In the genomic region with DNA sequence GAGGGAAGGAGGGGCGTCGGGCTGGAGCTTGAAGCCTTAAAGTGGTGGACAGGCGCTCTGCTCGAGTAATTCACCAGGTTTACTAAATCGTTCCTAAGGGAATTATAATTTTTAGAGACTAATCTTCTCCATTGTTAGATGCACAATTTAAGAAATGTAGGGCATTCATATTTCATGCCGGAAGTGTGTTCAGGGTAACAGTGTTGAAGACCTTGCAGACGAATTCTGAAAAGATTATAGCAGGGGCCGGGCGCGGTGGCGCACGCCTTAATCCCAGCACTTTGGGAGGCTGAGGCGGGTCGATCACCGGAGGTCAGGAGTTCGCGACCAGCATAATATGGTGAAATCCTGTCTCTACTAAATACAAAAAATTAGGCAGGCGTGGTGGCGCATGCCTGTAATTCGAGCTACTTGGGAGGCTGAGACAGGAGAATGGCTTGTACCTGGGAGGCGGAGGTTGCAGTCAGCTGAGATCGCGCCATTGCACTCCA, we compare ENCODE assay signal across 8 cellular contexts. TPM values are rescaled to one million over a fixed set of nuclear protein-coding genes. Genes with fewer than 3 reads are reported as not detected.
DNase-seq lines count a peak whose midpoint lies in the region; ATAC-seq, FAIRE-seq and TF ChIP-seq lines count a peak whose summit lies in the region.

No MANE protein-coding gene starts in this region.

- H3K36me3 Mint-ChIP-seq in T-helper 17 cell (ENCODE audit: low read depth) = peaks cover 4% of the 10 kb centered on the region

- intact Hi-C loops in left ventricle myocardium inferior (cut with micrococcal nuclease) = no loop called here

- peak overlapping the region; percentile 32 to 91; a peak in 4 of 6 replicates for H3K27ac ChIP-seq in A549
- H3K27ac ChIP-seq in left ventricle myocardium inferior (replicated peaks) = peak overlapping the region; percentile 86
- peak overlapping the region; percentile 75 for H3K27ac ChIP-seq in subcutaneous abdominal adipose tissue (ENCODE audit: low read depth, low read length)

- FAIRE-seq in A549 (lab: Jason Lieb, UNC) = peak; percentile 97

- H3K4me1 ChIP-seq in A549 = peaks cover 12% of the 10 kb centered on the region
- peaks cover 60% of the 10 kb centered on the region for H3K4me1 ChIP-seq in left ventricle myocardium inferior
- H3K4me1 ChIP-seq in subcutaneous abdominal adipose tissue (ENCODE audit: control insufficient read depth in 5 of 5, insufficient read depth in 5 of 5, low read length in 5 of 5) = peaks cover 0 to 32% (median 26%) of the 10 kb centered on the region in 5 donors

- H3K9me3 ChIP-seq in A549 = peaks cover 2% of the 10 kb centered on the region; the same call in 1 of the 3 replicates
- no peaks in the 10 kb centered on the region for H3K9me3 ChIP-seq in T-helper 17 cell (ENCODE audit: control insufficient read depth, low read length, poor library complexity, severe bottlenecking)
- H3K9me3 ChIP-seq in left ventricle myocardium inferior (replicated peaks) = no peaks in the 10 kb centered on the region
- H3K9me3 ChIP-seq in subcutaneous abdominal adipose tissue (ENCODE audit: control insufficient read depth in 5 of 5, low read length in 5 of 5) = no peaks in the 10 kb centered on the region

- TF ChIP-seq CTCF in A549 (IDR thresholded peaks at IDR 0.05) (no peak), left ventricle myocardium inferior (IDR thresholded peaks at IDR 0.05; ENCODE audit: borderline replicate concordance) (no peak)

- H3K27me3 ChIP-seq in left ventricle myocardium inferior (ENCODE audit: low read depth) (no peaks in the 10 kb centered on the region), subcutaneous abdominal adipose tissue (ENCODE audit: control insufficient read depth in 5 of 5, insufficient read depth in 4 of 5, low read length in 5 of 5) (no peaks in the 10 kb centered on the region)

- H3K36me3 ChIP-seq in left ventricle myocardium inferior (peaks cover 22% of the 10 kb centered on the region), subcutaneous abdominal adipose tissue (ENCODE audit: control insufficient read depth in 5 of 5, insufficient read depth in 5 of 5, low read length in 5 of 5) (peaks cover 9 to 29% (median 17%) of the 10 kb centered on the region in 5 donors)

- TF ChIP-seq POLR2A in A549 (IDR thresholded peaks at IDR 0.05; ENCODE audit: low read length) = no peak

- WGBS in A549 (ENCODE audit: missing lambda C conversion rate) = 65% methylated on average over 23 of the region's 23 CpGs

- H3K4me3 Mint-ChIP-seq in T-helper 17 cell = peak overlapping the region; percentile 92

- peak; percentile 11 to 27; a peak in 4 of 6 replicates for ATAC-seq in A549
- peak; percentile 4 for ATAC-seq in GM19463 (IDR thresholded peaks at IDR 0.05; ENCODE audit: unreplicated experiment)
- peak; percentile 27 for ATAC-seq in T-helper 17 cell
- no peak for ATAC-seq in GM21717 (IDR thresholded peaks at IDR 0.05; ENCODE audit: unreplicated experiment)
- ATAC-seq in GM18520 (IDR thresholded peaks at IDR 0.05; ENCODE audit: unreplicated experiment) = no peak

- no peak for TF ChIP-seq EP300 in A549 (IDR thresholded peaks at IDR 0.05)

- POLR2A ChIA-PET in A549 (lab: Yijun Ruan, JAX) = interaction anchor here (0.6 to 1.8 kb wide), 16 partner anchors 8 to 701 kb away, joined by 3 to 22 read pairs (median 4); partner anchors contain the start of genes BNIP2 and GCNT3

- no peaks in the 10 kb centered on the region for H3K27me3 Mint-ChIP-seq in T-helper 17 cell

- peak overlapping the region in 1 of 5 donors; percentile 95 for H3K9ac ChIP-seq in subcutaneous abdominal adipose tissue (ENCODE audit: low read length in 5 of 5)

- peaks cover 10% of the 10 kb centered on the region for H3K4me1 Mint-ChIP-seq in T-helper 17 cell

- no peak overlapping the region for H3K27ac Mint-ChIP-seq in T-helper 17 cell

- H3K4me2 ChIP-seq in A549 = peak overlapping the region; percentile 84

- CTCF ChIA-PET in A549 (lab: Yijun Ruan, JAX) = interaction anchor here (0.6 to 29.8 kb wide), 5 partner anchors 10 to 140 kb away, joined by 3 to 685 read pairs (median 3); partner anchors contain the start of gene BNIP2

- DNase-seq in A549 (ENCODE audit: low read depth in 1 of 2, low spot score in 1 of 2) (no peak), T-helper 17 cell (no peak), left ventricle myocardium inferior (no peak), NCI-H748 treated with DMSO at 0.1 percent for 48 hours (lab: John Stamatoyannopoulos, UW) (no peak)

- H3K4me3 ChIP-seq in A549 = peak overlapping the region; percentile 95
- H3K4me3 ChIP-seq in left ventricle myocardium inferior = peak overlapping the region; percentile 97
- H3K4me3 ChIP-seq in subcutaneous abdominal adipose tissue (ENCODE audit: low read depth in 1 of 5, low read length in 5 of 5) = peak overlapping the region; percentile 60 to 94 (median 85)

- TF ChIP-seq RAD21 in A549 (conservative IDR thresholded peaks at IDR 0.05 in 1 of 2, IDR thresholded peaks at IDR 0.05 in 1 of 2) = no peak

TF ChIP-seq in A549, 52 proteins besides CTCF, POLR2A, EP300 and RAD21:
- TF ChIP-seq CHD2 (IDR thresholded peaks at IDR 0.05; ENCODE audit: low read length, partially characterized antibody) (no peak), KDM5A (IDR thresholded peaks at IDR 0.05) (no peak), TP53 (CRISPR knock-in tag; IDR thresholded peaks at IDR 0.05) (no peak), POLR2AphosphoS2 (conservative IDR thresholded peaks at IDR 0.05; ENCODE audit: low read length) (no peak; the same call in 1 of the 2 replicates), HOXB13 (CRISPR knock-in tag; IDR thresholded peaks at IDR 0.05; ENCODE audit: low read depth) (no peak), NPAS2 (CRISPR knock-in tag; IDR thresholded peaks at IDR 0.05; ENCODE audit: borderline replicate concordance) (no peak), JUN (IDR thresholded peaks at IDR 0.05) (peak; percentile 16 to 28; a peak in 3 of 5 replicates), MAFK (IDR thresholded peaks at IDR 0.05; ENCODE audit: partially characterized antibody) (no peak)

RNA-seq across cellular contexts. Expression of gene GTF2A2, which starts 0.4 kb away (rescaled TPM):
- polyA plus RNA-seq in A549 (2011; rRNA removed) (137 and 220 TPM in 2 replicates), A549 (2017; fragmentation: RNase III; extraction: RNeasy Plus Mini Kit Qiagen cat#74134 plus additional on column Dnase treatment) (259 to 282 TPM (median 267 TPM) in 3 replicates)
- polyA plus RNA-seq in A549 (2012; cell fraction: cytosol; rRNA removed) = 74.0 and 85.5 TPM in 2 replicates
- 44.3 and 45.3 TPM in 2 replicates for polyA plus RNA-seq in A549 (2012; cell fraction: nucleus; rRNA removed)
- polyA minus RNA-seq in A549 (2011; rRNA and poly(A)+ RNA removed) = 18.5 and 19.0 TPM in 2 replicates
- total RNA-seq in T-helper 17 cell (10 to 100 TPM; 48.0 to 57.2 TPM), left ventricle myocardium inferior (126 TPM)

RNA-seq across cellular contexts. Expression of gene BNIP2, which starts 31.4 kb away (rescaled TPM):
- polyA plus RNA-seq in A549 (2011; rRNA removed) (93.6 and 146 TPM in 2 replicates), A549 (2017; fragmentation: RNase III; extraction: RNeasy Plus Mini Kit Qiagen cat#74134 plus additional on column Dnase treatment) (90.8 to 107 TPM (median 101 TPM) in 3 replicates)
- 70.7 and 79.3 TPM in 2 replicates for polyA plus RNA-seq in A549 (2012; cell fraction: cytosol; rRNA removed)
- 35.6 and 40.7 TPM in 2 replicates for polyA plus RNA-seq in A549 (2012; cell fraction: nucleus; rRNA removed)
- 23.4 and 24.4 TPM in 2 replicates for polyA minus RNA-seq in A549 (2011; rRNA and poly(A)+ RNA removed)
- total RNA-seq in T-helper 17 cell (10 to 100 TPM; 80.1 to 97.3 TPM), left ventricle myocardium inferior (78.0 TPM)

RNA-seq across cellular contexts. Expression of gene GCNT3, which starts 46.1 kb away (rescaled TPM):
- polyA plus RNA-seq in A549 (2011; rRNA removed) (134 and 153 TPM in 2 replicates), A549 (2017; fragmentation: RNase III; extraction: RNeasy Plus Mini Kit Qiagen cat#74134 plus additional on column Dnase treatment) (61.4 to 69.2 TPM (median 62.7 TPM) in 3 replicates)
- 37.2 and 41.9 TPM in 2 replicates for polyA plus RNA-seq in A549 (2012; cell fraction: cytosol; rRNA removed)
- polyA plus RNA-seq in A549 (2012; cell fraction: nucleus; rRNA removed) = 35.0 and 53.3 TPM in 2 replicates
- polyA minus RNA-seq in A549 (2011; rRNA and poly(A)+ RNA removed) = 78.7 and 82.6 TPM in 2 replicates
- total RNA-seq in T-helper 17 cell (not detected), left ventricle myocardium inferior (0.14 TPM)

Comparison
In these comparisons a context has a peak if more than half of its experiments do, and no peak if none do; other contexts are left out.
1. ATAC-seq: peak in A549 (2 of 2), GM19463 (single experiment) and T-helper 17 cell (single experiment); none in GM21717 (single experiment) and GM18520 (single experiment).
2. Peak in every context shown above with its lines, with median percentiles within 50 percentile points of each other: H3K27ac ChIP-seq and H3K4me3 ChIP-seq.